1 cellular context compared by ENCODE assay signal in genomic region chr22:37806409-37807338, GRCh38.
A peak's percentile ranks its signal among the peaks of the same experiment; 100 is the strongest.
TF ChIP-seq lines count a peak whose summit lies in the region.

No MANE protein-coding gene starts in this region.

TF ChIP-seq in K562, 482 proteins besides CTCF, POLR2A, EP300 and RAD21:
- 0 out of 2 replicates have a peak, but pooled peaks have one; percentile 4 for TF ChIP-seq ELF4 (CRISPR knock-in tag; IDR thresholded peaks at IDR 0.05)
- peak; percentile 7 for TF ChIP-seq TBP (optimal IDR thresholded peaks at IDR 0.05; ENCODE audit: low read depth, low read length)
- 0 out of 2 replicates have a peak, but pooled peaks have one; percentile 23 for TF ChIP-seq DPF2 (IDR thresholded peaks at IDR 0.05)
- 0 out of 2 replicates have a peak, but pooled peaks have one; percentile 25 for TF ChIP-seq DMBX1 (CRISPR knock-in tag; IDR thresholded peaks at IDR 0.05; ENCODE audit: borderline replicate concordance)
- 0 out of 2 replicates have a peak, but pooled peaks have one; percentile 12 for TF ChIP-seq POLR2H (tag; IDR thresholded peaks at IDR 0.05; ENCODE audit: low read depth)
- TF ChIP-seq AFF1 (IDR thresholded peaks at IDR 0.05; ENCODE audit: low read depth in 1 of 2, partially characterized antibody in 2 of 2), result peak in 1 of 2 experiments; percentile 9
- no peak for TF ChIP-seq ZNF217 (CRISPR knock-in tag; IDR thresholded peaks at IDR 0.05)
- TF ChIP-seq ATF7 (IDR thresholded peaks at IDR 0.05), result 0 out of 2 replicates have a peak, but pooled peaks have one; percentile 6
- TF ChIP-seq PRDM10 (IDR thresholded peaks at IDR 0.05; ENCODE audit: partially characterized antibody), result peak; percentile 35
- no peak for TF ChIP-seq RNF219 (CRISPR knock-in tag; IDR thresholded peaks at IDR 0.05)
- TF ChIP-seq VEZF1 (CRISPR knock-in tag; IDR thresholded peaks at IDR 0.05), result peak; percentile 26; the same call in 1 of the 2 replicates
- no peak for TF ChIP-seq ZNF644 (tag; IDR thresholded peaks at IDR 0.05; ENCODE audit: low read depth)
- no peak for TF ChIP-seq FOXA1 (IDR thresholded peaks at IDR 0.05; ENCODE audit: borderline replicate concordance)
- peak; percentile 64 for TF ChIP-seq ZNF592 (IDR thresholded peaks at IDR 0.05)
- no peak for TF ChIP-seq ZBTB11 (CRISPR knock-in tag; IDR thresholded peaks at IDR 0.05)
- TF ChIP-seq EGR1 (conservative IDR thresholded peaks at IDR 0.05), result 0 out of 2 replicates have a peak, but pooled peaks have one; percentile 4
- TF ChIP-seq CHD1 (IDR thresholded peaks at IDR 0.05; ENCODE audit: low read length), result no peak
